ENCODE assay signal across 24 cellular contexts in genomic region chr3:186524616-186525015, GRCh38.
"Had no signal": no experiment of that assay in that cellular context is flagged by ENCODE, and none has a peak within 500 bp of the region (broad histone marks: within the 10 kb centered on the region; RNA-seq: fewer than 3 reads in every experiment).

No MANE protein-coding gene starts in this region.

- H2AFZ ChIP-seq: parathyroid adenoma had no signal

- H3K36me3 Mint-ChIP-seq: natural killer cell; stimulated activated effector memory CD8-positive, alpha-beta T cell treated with anti-CD3 and anti-CD28 coated beads, Interleukin-12 subunit alpha, Interleukin-12 subunit beta, amount 100 ng/mL, for 72 hours; type B pancreatic cell had no signal

- H3K27ac Mint-ChIP-seq: natural killer cell; stimulated activated effector memory CD8-positive, alpha-beta T cell treated with anti-CD3 and anti-CD28 coated beads, Interleukin-12 subunit alpha, Interleukin-12 subunit beta, amount 100 ng/mL, for 72 hours; type B pancreatic cell had no signal

- H3K4me3 Mint-ChIP-seq: effector memory CD8-positive, alpha-beta T cell; natural killer cell; stimulated activated effector memory CD8-positive, alpha-beta T cell treated with anti-CD3 and anti-CD28 coated beads, Interleukin-12 subunit alpha, Interleukin-12 subunit beta, amount 100 ng/mL, for 72 hours; type B pancreatic cell had no signal

- H3K4me1 ChIP-seq: gastrocnemius medialis, lower lobe of right lung, parathyroid adenoma, psoas muscle, sigmoid colon, testis, tibial artery had no signal

- DNase-seq: dermis blood vessel endothelial cell; effector memory CD8-positive, alpha-beta T cell; foreskin fibroblast; gastrocnemius medialis; head of caudate nucleus; left ventricle myocardium superior; lower lobe of right lung; natural killer cell; psoas muscle; right cardiac atrium; sigmoid colon; stimulated activated CD4-positive, alpha-beta T cell treated with anti-CD3 and anti-CD28 coated beads, Interleukin-2, amount 100 ng/mL, for 24 hours; stimulated activated CD4-positive, alpha-beta T cell treated with anti-CD3 and anti-CD28 coated beads, Interleukin-4, amount 100 ng/mL, for 24 hours; stimulated activated naive CD8-positive, alpha-beta T cell treated with anti-CD3 and anti-CD28 coated beads, Interleukin-15, Interleukin-2, amounts not matched to agents 100 U/mL and 50 U/mL, for 24 hours; substantia nigra; testis; tibial artery had no signal

- H3K27me3 Mint-ChIP-seq: effector memory CD8-positive, alpha-beta T cell had no signal

- H3K36me3 ChIP-seq: gastrocnemius medialis, lower lobe of right lung, sigmoid colon, tibial artery had no signal

- H3K9me3 Mint-ChIP-seq: effector memory CD8-positive, alpha-beta T cell; natural killer cell; stimulated activated effector memory CD8-positive, alpha-beta T cell treated with anti-CD3 and anti-CD28 coated beads, Interleukin-12 subunit alpha, Interleukin-12 subunit beta, amount 100 ng/mL, for 72 hours had no signal

- ATAC-seq: effector memory CD8-positive, alpha-beta T cell; esophagus mucosa; gastrocnemius medialis; left ventricle myocardium superior; lower lobe of right lung; natural killer cell; psoas muscle; right cardiac atrium; stimulated activated effector memory CD8-positive, alpha-beta T cell treated with anti-CD3 and anti-CD28 coated beads, Interleukin-12 subunit alpha, Interleukin-12 subunit beta, amount 100 ng/mL, for 72 hours; stimulated activated naive CD8-positive, alpha-beta T cell treated with anti-CD3 and anti-CD28 coated beads, Interleukin-15, Interleukin-2, amounts not matched to agents 100 U/mL and 50 U/mL, for 24 hours had no signal

- H3K4me3 ChIP-seq: coronary artery, gastrocnemius medialis, lower lobe of right lung, psoas muscle, sigmoid colon, testis, tibial artery had no signal

- H3K9me3 ChIP-seq: gastrocnemius medialis, lower lobe of right lung, psoas muscle, sigmoid colon, testis, tibial artery had no signal

- FAIRE-seq: keratinocyte had no signal

- H3K27me3 ChIP-seq: sigmoid colon, testis, tibial artery had no signal

- H3K27ac ChIP-seq: coronary artery, epithelial cell of prostate, gastrocnemius medialis, lower lobe of right lung, parathyroid adenoma, psoas muscle, sigmoid colon, testis, tibial artery had no signal

- H3K9ac ChIP-seq: parathyroid adenoma had no signal

- H3K79me2 ChIP-seq: parathyroid adenoma had no signal
